9 cellular contexts compared by ENCODE assay signal in the genomic region with DNA sequence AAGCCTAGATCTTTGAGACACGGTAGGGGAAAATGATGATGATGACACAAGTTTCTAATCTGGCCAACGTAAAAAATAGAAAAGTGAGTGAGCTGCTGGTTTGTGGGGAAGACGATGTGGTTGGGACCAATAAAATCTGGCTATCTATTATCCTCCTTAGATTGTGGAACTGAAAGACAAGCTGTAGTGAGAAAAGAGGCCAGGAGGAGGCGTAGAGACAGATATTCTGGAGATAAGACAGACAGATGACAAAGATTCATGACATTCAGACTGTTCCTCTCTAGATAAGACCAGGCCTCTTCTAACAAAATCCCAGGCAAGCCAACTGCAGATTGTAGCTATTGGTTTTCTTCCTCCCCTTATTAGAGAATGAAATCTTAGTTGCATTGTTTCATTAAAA.
DNase-seq lines count a peak whose midpoint lies in the region; ATAC-seq, FAIRE-seq and TF ChIP-seq lines count a peak whose summit lies in the region.
"Had no signal": no experiment of that assay in that cellular context is flagged by ENCODE, and none has a peak within 500 bp of the region (broad histone marks: within the 10 kb centered on the region; RNA-seq: fewer than 3 reads in every experiment).

No MANE protein-coding gene starts in this region.

- H3K4me3 ChIP-seq in AG10803 (ENCODE audit: low read length) (no peak overlapping the region), NB4 (ENCODE audit: low read depth, low read length) (no peak overlapping the region), epithelial cell of proximal tubule (ENCODE audit: low read depth, low read length) (no peak overlapping the region), esophagus muscularis mucosa (no peak overlapping the region), BE2C (ENCODE audit: low read depth, low read length) (no peak overlapping the region)

- ATAC-seq in GM21381 (IDR thresholded peaks at IDR 0.05; ENCODE audit: unreplicated experiment), result peak; percentile 54
- no peak for ATAC-seq in GM21447 (IDR thresholded peaks at IDR 0.05; ENCODE audit: unreplicated experiment)

- DNase-seq in AG10803 (ENCODE audit: low read depth) (no peak), NB4 (ENCODE audit: low read depth) (peak; percentile 37), epithelial cell of proximal tubule (ENCODE audit: low read depth) (no peak), esophagus muscularis mucosa (ENCODE audit: extremely low spot score) (no peak), urothelium cell line (ENCODE audit: low spot score) (no peak), BE2C (no peak)

- H3K27me3 ChIP-seq in esophagus muscularis mucosa, result no peaks in the 10 kb centered on the region
- no peaks in the 10 kb centered on the region for H3K27me3 ChIP-seq in BE2C
- H3K27me3 ChIP-seq: neutrophil had no signal

- TF ChIP-seq POLR2A in NB4 (IDR thresholded peaks at IDR 0.05; ENCODE audit: extremely low read depth, insufficient read length), result no peak
- no peak for TF ChIP-seq POLR2A in esophagus muscularis mucosa (IDR thresholded peaks at IDR 0.05; ENCODE audit: low read depth)

- no peak overlapping the region for H3K27ac ChIP-seq in esophagus muscularis mucosa (replicated peaks in 1 of 4)
- H3K27ac ChIP-seq: neutrophil had no signal

- H3K9me3 ChIP-seq in esophagus muscularis mucosa, result no peaks in the 10 kb centered on the region
- no peaks in the 10 kb centered on the region for H3K9me3 ChIP-seq in BE2C
- H3K9me3 ChIP-seq: neutrophil had no signal

- TF ChIP-seq CTCF in AG10803 (conservative IDR thresholded peaks at IDR 0.05; ENCODE audit: low read length) (peak; percentile 31), NB4 (IDR thresholded peaks at IDR 0.05; ENCODE audit: low read depth, low read length) (peak; percentile 38), epithelial cell of proximal tubule (conservative IDR thresholded peaks at IDR 0.05; ENCODE audit: low read depth, low read length) (peak; percentile 58), esophagus muscularis mucosa (IDR thresholded peaks at IDR 0.05) (no peak), BE2C (IDR thresholded peaks at IDR 0.05; ENCODE audit: low read depth, low read length) (no peak)

- no peaks in the 10 kb centered on the region for H3K36me3 ChIP-seq in esophagus muscularis mucosa
- H3K36me3 ChIP-seq in BE2C, result no peaks in the 10 kb centered on the region
- H3K36me3 ChIP-seq: neutrophil had no signal

- no peak for TF ChIP-seq EP300 in esophagus muscularis mucosa (IDR thresholded peaks at IDR 0.05)

- 46% methylated on average over 4 of the region's 4 CpGs for WGBS in esophagus muscularis mucosa

- intact Hi-C loops in esophagus muscularis mucosa (cut with DNase I), result no loop called here

- H3K4me1 ChIP-seq in esophagus muscularis mucosa (no peaks in the 10 kb centered on the region), BE2C (no peaks in the 10 kb centered on the region)

- FAIRE-seq in urothelium cell line (lab: Jason Lieb, UNC), result no peak

Comparison
In these comparisons a context has a peak if more than half of its experiments do, and no peak if none do; other contexts are left out.
1. CTCF ChIP-seq: peak in AG10803 (single experiment), NB4 (single experiment) and epithelial cell of proximal tubule (single experiment); none in esophagus muscularis mucosa (0 of 3) and BE2C (single experiment).